Comparison of ENCODE assay signal across 1 cellular context in genomic region chr3:48301020-48301813, GRCh38.
TF ChIP-seq lines count a peak whose summit lies in the region.

NME6 (minus strand) TSS chr3:48301367.

TF ChIP-seq in HepG2, 621 proteins besides CTCF, POLR2A, EP300 and RAD21 (continued from another document and continues in another):
- TF ChIP-seq ZSCAN5A (CRISPR knock-in tag; IDR thresholded peaks at IDR 0.05; ENCODE audit: borderline replicate concordance): peak; percentile 91
- no peak; the same call in 1 of the 2 replicates for TF ChIP-seq SMAD3 (CRISPR knock-in tag; IDR thresholded peaks at IDR 0.05)
- peak; percentile 70; the same call in 1 of the 2 replicates for TF ChIP-seq CAMTA2 (CRISPR knock-in tag; IDR thresholded peaks at IDR 0.05; ENCODE audit: borderline replicate concordance)
- TF ChIP-seq ATAD3A (CRISPR knock-in tag; IDR thresholded peaks at IDR 0.05): no peak
- TF ChIP-seq ZBTB14 (CRISPR knock-in tag; IDR thresholded peaks at IDR 0.05): peak; percentile 27; the same call in 1 of the 2 replicates
- TF ChIP-seq BORCS8-MEF2B (CRISPR knock-in tag; IDR thresholded peaks at IDR 0.05): peak; percentile 97
- TF ChIP-seq NR0B2 (CRISPR knock-in tag; IDR thresholded peaks at IDR 0.05): peak; percentile 96
- no peak for TF ChIP-seq TRIM24 (CRISPR knock-in tag; IDR thresholded peaks at IDR 0.05)
- no peak for TF ChIP-seq RORA (CRISPR knock-in tag; IDR thresholded peaks at IDR 0.05)
- peak; percentile 58 for TF ChIP-seq ZSCAN25 (CRISPR knock-in tag; IDR thresholded peaks at IDR 0.05)
- TF ChIP-seq SALL2 (CRISPR knock-in tag; IDR thresholded peaks at IDR 0.05): peak; percentile 91
- 0 out of 2 replicates have a peak, but pooled peaks have one; percentile 43 for TF ChIP-seq JUN (CRISPR knock-in tag; IDR thresholded peaks at IDR 0.05)
- TF ChIP-seq ZNF513 (CRISPR knock-in tag; conservative IDR thresholded peaks at IDR 0.05): no peak
- TF ChIP-seq REPIN1 (CRISPR knock-in tag; IDR thresholded peaks at IDR 0.05; ENCODE audit: borderline replicate concordance, low read depth): peak; percentile 91
- TF ChIP-seq ZSCAN12 (CRISPR knock-in tag; IDR thresholded peaks at IDR 0.05): 0 out of 2 replicates have a peak, but pooled peaks have one; percentile 47
- no peak for TF ChIP-seq DNMT1 (CRISPR knock-in tag; IDR thresholded peaks at IDR 0.05)
- peak; percentile 65 for TF ChIP-seq ZNF232 (CRISPR knock-in tag; IDR thresholded peaks at IDR 0.05; ENCODE audit: borderline replicate concordance)
- peak; percentile 95 for TF ChIP-seq ZNF792 (CRISPR knock-in tag; IDR thresholded peaks at IDR 0.05)
- peak; percentile 96 for TF ChIP-seq ARNT2 (CRISPR knock-in tag; IDR thresholded peaks at IDR 0.05; ENCODE audit: low read depth)
- TF ChIP-seq ZNF510 (CRISPR knock-in tag; IDR thresholded peaks at IDR 0.05; ENCODE audit: low read depth): peak; percentile 77; the same call in 1 of the 2 replicates
- no peak for TF ChIP-seq ZNF530 (CRISPR knock-in tag; IDR thresholded peaks at IDR 0.05; ENCODE audit: low read depth)
- TF ChIP-seq PRDM10 (CRISPR knock-in tag; IDR thresholded peaks at IDR 0.05; ENCODE audit: low read depth): 0 out of 2 replicates have a peak, but pooled peaks have one; percentile 19
- peak; percentile 36; the same call in 1 of the 2 replicates for TF ChIP-seq TSC22D2 (CRISPR knock-in tag; IDR thresholded peaks at IDR 0.05; ENCODE audit: borderline replicate concordance)
- peak; percentile 96 for TF ChIP-seq DR1 (CRISPR knock-in tag; IDR thresholded peaks at IDR 0.05)
- TF ChIP-seq HDAC1 (CRISPR knock-in tag; IDR thresholded peaks at IDR 0.05): peak; percentile 96
- TF ChIP-seq ZNF766 (CRISPR knock-in tag; IDR thresholded peaks at IDR 0.05; ENCODE audit: borderline replicate concordance): peak; percentile 93
- no peak for TF ChIP-seq XBP1 (CRISPR knock-in tag; IDR thresholded peaks at IDR 0.05)
- TF ChIP-seq ZNF567 (CRISPR knock-in tag; IDR thresholded peaks at IDR 0.05; ENCODE audit: borderline replicate concordance): no peak; the same call in 1 of the 2 replicates
- TF ChIP-seq ZNF407 (CRISPR knock-in tag; IDR thresholded peaks at IDR 0.05; ENCODE audit: not compliant biosample characterization): peak; percentile 75
- peak; percentile 47 for TF ChIP-seq RERE (CRISPR knock-in tag; IDR thresholded peaks at IDR 0.05; ENCODE audit: low read depth)
- peak; percentile 78; the same call in 1 of the 2 replicates for TF ChIP-seq ELK4 (CRISPR knock-in tag; IDR thresholded peaks at IDR 0.05; ENCODE audit: borderline replicate concordance)
- TF ChIP-seq KDM5B (CRISPR knock-in tag; IDR thresholded peaks at IDR 0.05; ENCODE audit: borderline replicate concordance): peak; percentile 98
